17 cellular contexts compared by ENCODE assay signal in genomic region chr12:88291498-88292131, GRCh38.
DNase-seq lines count a peak whose midpoint lies in the region; ATAC-seq, FAIRE-seq and TF ChIP-seq lines count a peak whose summit lies in the region.
"Had no signal": no experiment of that assay in that cellular context is flagged by ENCODE, and none has a peak within 500 bp of the region (broad histone marks: within the 10 kb centered on the region; RNA-seq: fewer than 3 reads in every experiment).

No MANE protein-coding gene starts in this region.

- TF ChIP-seq CTCF in bronchial epithelial cell (IDR thresholded peaks at IDR 0.05; ENCODE audit: insufficient read depth, low read length, severe bottlenecking): no peak
- no peak for TF ChIP-seq CTCF in fibroblast of the aortic adventitia (IDR thresholded peaks at IDR 0.05; ENCODE audit: insufficient read depth, low read length)

- no peaks in the 10 kb centered on the region for H3K27me3 ChIP-seq in bronchial epithelial cell (ENCODE audit: control insufficient read depth, insufficient read depth, low read length)

- H3K36me3 ChIP-seq in bronchial epithelial cell (ENCODE audit: control insufficient read depth, insufficient read depth, low read length): no peaks in the 10 kb centered on the region
- H3K36me3 ChIP-seq: HAP-1 had no signal

- FAIRE-seq in bronchial epithelial cell (lab: Jason Lieb, UNC): no peak
- no peak for FAIRE-seq in frontal cortex (lab: Jason Lieb, UNC)
- FAIRE-seq: GM18507 had no signal

- DNase-seq in M059J (ENCODE audit: low read depth) (peak; percentile 24), bronchial epithelial cell (ENCODE audit: low read depth) (peak; percentile 40), fibroblast of the aortic adventitia (ENCODE audit: low read depth) (peak; percentile 33), frontal cortex (ENCODE audit: low spot score in 2 of 2) (no peak)
- DNase-seq in activated naive CD4-positive, alpha-beta T cell treated with anti-CD3 and anti-CD28 coated beads, Interleukin-2, amount 50 U/mL, for 16 hours: no peak
- no peak for DNase-seq in stimulated activated CD8-positive, alpha-beta memory T cell treated with anti-CD3 and anti-CD28 coated beads, Interleukin-4, amount 100 ng/mL, for 48 hours
- DNase-seq: C1 segment of cervical spinal cord, COR-L47, DMS153, NCI-H1436 treated with DMSO at 0.1 percent for 48 hours, NCI-H2081 treated with DMSO at 0.1 percent for 48 hours, NCI-H2227 treated with DMSO at 0.1 percent for 48 hours, NCI-H524 treated with DMSO at 0.1 percent for 48 hours had no signal

- ATAC-seq in HG02884 (IDR thresholded peaks at IDR 0.05; ENCODE audit: unreplicated experiment): no peak
- ATAC-seq: Right ventricle myocardium inferior had no signal

- no peak overlapping the region for H3K4me3 ChIP-seq in bronchial epithelial cell (ENCODE audit: low read depth, low read length)
- H3K4me3 ChIP-seq in fibroblast of the aortic adventitia (ENCODE audit: low read depth, low read length): no peak overlapping the region
- H3K4me3 ChIP-seq: HAP-1 had no signal

Comparison
In these comparisons a context has a peak if more than half of its experiments do, and no peak if none do; other contexts are left out.
1. DNase-seq: peak in M059J (single experiment), bronchial epithelial cell (single experiment) and fibroblast of the aortic adventitia (single experiment); none in frontal cortex (0 of 2), activated naive CD4-positive, alpha-beta T cell treated with anti-CD3 and anti-CD28 coated beads, Interleukin-2, amount 50 U/mL, for 16 hours (single experiment) and stimulated activated CD8-positive, alpha-beta memory T cell treated with anti-CD3 and anti-CD28 coated beads, Interleukin-4, amount 100 ng/mL, for 48 hours (single experiment).